In genomic region chr3:12449889-12450682, GRCh38 we compare ENCODE assay signal across 30 cellular contexts. TPM values are rescaled to one million over a fixed set of nuclear protein-coding genes. Genes with fewer than 3 reads are reported as not detected.
DNase-seq lines count a peak whose midpoint lies in the region; ATAC-seq, FAIRE-seq and TF ChIP-seq lines count a peak whose summit lies in the region.
"Had no signal": no experiment of that assay in that cellular context is flagged by ENCODE, and none has a peak within 500 bp of the region (broad histone marks: within the 10 kb centered on the region; RNA-seq: fewer than 3 reads in every experiment).

No MANE protein-coding gene starts in this region.

- no peak overlapping the region for H3K4ac ChIP-seq in H9 (ENCODE audit: low read depth, low read length)
- no peak overlapping the region for H3K4ac ChIP-seq in mesendoderm (ENCODE audit: low read depth, low read length)

- no peak overlapping the region for H3K14ac ChIP-seq in H9 (ENCODE audit: insufficient read depth, low read length)

- DNase-seq in A549 (ENCODE audit: low read depth in 1 of 2, low spot score in 1 of 2), result no peak
- DNase-seq in Caco-2, result no peak
- peak; percentile 33 for DNase-seq in NCI-H69 (lab: John Stamatoyannopoulos, UW)
- DNase-seq in nephron progenitor cell, result no peak
- DNase-seq in RKO (ENCODE audit: low spot score), result no peak
- no peak for DNase-seq in H9
- no peak for DNase-seq in mesendoderm
- DNase-seq: activated B cell treated with CpG ODN at 0.5 μM for 24 hours; activated CD4-positive, alpha-beta T cell treated with anti-CD3 and anti-CD28 coated beads, Interleukin-2, amount 50 U/mL, for 48 hours; activated CD8-positive, alpha-beta memory T cell treated with anti-CD3 and anti-CD28 coated beads, Interleukin-2, amount 50 U/mL, for 4 hours; activated naive CD8-positive, alpha-beta T cell treated with anti-CD3 and anti-CD28 coated beads for 36 hours; CD4-positive, CD25-positive, alpha-beta regulatory T cell; cortex of kidney; esophagus squamous epithelium; gastrocnemius medialis; hippocampal formation; KBM-7; left ventricle myocardium inferior; natural killer cell; NCI-H524; ovary; T1000 had no signal

- no peaks in the 10 kb centered on the region for H3K79me1 ChIP-seq in H9 (ENCODE audit: insufficient read depth, low read depth, low read length, poor library complexity, severe bottlenecking)
- no peaks in the 10 kb centered on the region for H3K79me1 ChIP-seq in mesendoderm (ENCODE audit: low read length)

- H3K36me3 ChIP-seq in Caco-2 (ENCODE audit: control insufficient read depth, insufficient read depth, low read length), result no peaks in the 10 kb centered on the region
- no peaks in the 10 kb centered on the region for H3K36me3 ChIP-seq in mesendoderm (ENCODE audit: control insufficient read depth, insufficient read depth, low read length)
- H3K36me3 ChIP-seq: ascending aorta, esophagus squamous epithelium, gastrocnemius medialis, left ventricle myocardium inferior, ovary, right atrium auricular region, tibial artery had no signal

- no peaks in the 10 kb centered on the region for H3K9me3 ChIP-seq in A549
- no peaks in the 10 kb centered on the region for H3K9me3 ChIP-seq in Caco-2
- no peaks in the 10 kb centered on the region for H3K9me3 ChIP-seq in H9 (ENCODE audit: control insufficient read depth, low read depth, low read length)
- H3K9me3 ChIP-seq: ascending aorta, esophagus squamous epithelium, gastrocnemius medialis, ovary had no signal

- H3K79me2 ChIP-seq in H9 (ENCODE audit: insufficient read depth, low read length), result no peaks in the 10 kb centered on the region
- no peaks in the 10 kb centered on the region for H3K79me2 ChIP-seq in mesendoderm (ENCODE audit: control insufficient read depth, insufficient read depth, low read length)

- TF ChIP-seq EP300 in A549 (IDR thresholded peaks at IDR 0.05), result no peak

- no peak overlapping the region for H2BK20ac ChIP-seq in H9 (ENCODE audit: low read depth, low read length, poor library complexity, severe bottlenecking)

- POLR2A ChIA-PET in A549 (lab: Yijun Ruan, JAX) (no interaction called here), Caco-2 (lab: Charles Lee) (no interaction called here)

- no peaks in the 10 kb centered on the region for H4K20me1 ChIP-seq in H9 (ENCODE audit: control insufficient read depth, insufficient read depth, insufficient read length)

- TF ChIP-seq RAD21 in A549 (conservative IDR thresholded peaks at IDR 0.05 in 1 of 2, IDR thresholded peaks at IDR 0.05 in 1 of 2), result no peak

- no peak overlapping the region for H3K9ac ChIP-seq in H9 (ENCODE audit: extremely low read depth, insufficient read length, low read length)
- no peak overlapping the region for H3K9ac ChIP-seq in mesendoderm (ENCODE audit: low read length)

- no peak overlapping the region for H2AK5ac ChIP-seq in H9 (ENCODE audit: insufficient read length, low read length)
- no peak overlapping the region for H2AK5ac ChIP-seq in mesendoderm (ENCODE audit: low read length)

- H3K27me3 Mint-ChIP-seq in Caco-2 (ENCODE audit: insufficient read depth, unreplicated experiment), result no peaks in the 10 kb centered on the region
- peaks cover 20% of the 10 kb centered on the region for H3K27me3 Mint-ChIP-seq in nephron progenitor cell (ENCODE audit: low read depth, poor library complexity)
- peaks cover 12% of the 10 kb centered on the region for H3K27me3 Mint-ChIP-seq in H9 (ENCODE audit: low read depth)
- H3K27me3 Mint-ChIP-seq: CD4-positive, CD25-positive, alpha-beta regulatory T cell; stimulated activated naive CD8-positive, alpha-beta T cell treated with anti-CD3 and anti-CD28 coated beads, Interleukin-15, Interleukin-2, amounts not matched to agents 100 ng/mL and 50 ng/mL, for 24 hours had no signal

- H3K18ac ChIP-seq in H9 (ENCODE audit: insufficient read length, low read depth, low read length), result no peak overlapping the region
- no peak overlapping the region for H3K18ac ChIP-seq in mesendoderm (ENCODE audit: low read length)

- peak overlapping the region; percentile 40 for H3K27ac Mint-ChIP-seq in Caco-2 (ENCODE audit: unreplicated experiment)
- peak overlapping the region; percentile 71 for H3K27ac Mint-ChIP-seq in nephron progenitor cell
- H3K27ac Mint-ChIP-seq in H9, result no peak overlapping the region
- H3K27ac Mint-ChIP-seq: activated B cell treated with CpG ODN at 0.5 μM for 24 hours; activated naive CD8-positive, alpha-beta T cell treated with anti-CD3 and anti-CD28 coated beads for 36 hours; activated T-helper 2 cell treated with anti-CD3 and anti-CD28 coated beads, Interferon-gamma antibody, Interleukin-2, Interleukin-4, amounts not matched to agents 10 μg/mL and 5 μg/mL and 100 μg/mL, durations not matched to agents 14 hours and 24 hours and 36 hours; CD4-positive, CD25-positive, alpha-beta regulatory T cell; mesothelial cell of epicardium; natural killer cell; stimulated activated naive CD8-positive, alpha-beta T cell treated with anti-CD3 and anti-CD28 coated beads, Interleukin-15, Interleukin-2, amounts not matched to agents 100 ng/mL and 50 ng/mL, for 24 hours had no signal

- intact Hi-C loops in Caco-2 (cut with micrococcal nuclease; ENCODE audit: unreplicated experiment), result loop anchor here (10.0 kb wide), 1 partner anchor 165 kb away; the partner anchor contains the start of gene PPARG

- H3K9me3 Mint-ChIP-seq in Caco-2 (ENCODE audit: unreplicated experiment) (no peaks in the 10 kb centered on the region), nephron progenitor cell (peaks cover 5% of the 10 kb centered on the region), H9 (no peaks in the 10 kb centered on the region)
- H3K9me3 Mint-ChIP-seq: activated B cell treated with CpG ODN at 0.5 μM for 24 hours; activated naive CD8-positive, alpha-beta T cell treated with anti-CD3 and anti-CD28 coated beads for 36 hours; activated T-helper 2 cell treated with anti-CD3 and anti-CD28 coated beads, Interferon-gamma antibody, Interleukin-2, Interleukin-4, amounts not matched to agents 10 μg/mL and 5 μg/mL and 100 μg/mL, durations not matched to agents 14 hours and 24 hours and 36 hours; CD4-positive, CD25-positive, alpha-beta regulatory T cell; natural killer cell; stimulated activated naive CD8-positive, alpha-beta T cell treated with anti-CD3 and anti-CD28 coated beads, Interleukin-15, Interleukin-2, amounts not matched to agents 100 ng/mL and 50 ng/mL, for 24 hours had no signal

- H3T11ph ChIP-seq in H9 (ENCODE audit: low read length), result no peak overlapping the region

- no peak for ATAC-seq in A549
- ATAC-seq: gastrocnemius medialis, natural killer cell had no signal

- no peak overlapping the region for H4K8ac ChIP-seq in H9 (replicated peaks; ENCODE audit: insufficient read length, low read depth, low read length)
- no peak overlapping the region for H4K8ac ChIP-seq in mesendoderm (ENCODE audit: low read depth, low read length)

- no TSS peak for BruUV-seq in Caco-2 (replicated peaks; lab: Mats Ljungman, UMichigan)

- no peaks in the 10 kb centered on the region for H3K23me2 ChIP-seq in H9 (ENCODE audit: insufficient read length, low read depth, low read length, poor library complexity, severe bottlenecking)

- H4K91ac ChIP-seq in H9 (ENCODE audit: insufficient read length, low read depth, low read length), result no peak overlapping the region

- CTCF ChIA-PET in A549 (lab: Yijun Ruan, JAX) (interaction anchor here (1.3 to 1.4 kb wide), 2 partner anchors 8 to 29 kb away, joined by 3 to 8 read pairs; no protein-coding TSS in a partner anchor), Caco-2 (lab: Charles Lee) (interaction anchor here (0.7 kb wide), 1 partner anchor 120 kb away, joined by 3 read pairs; no protein-coding TSS in a partner anchor)

- no peak for TF ChIP-seq CTCF in A549 (IDR thresholded peaks at IDR 0.05)
- TF ChIP-seq CTCF in Caco-2 (IDR thresholded peaks at IDR 0.05; ENCODE audit: insufficient read depth in 1 of 2, low read depth in 1 of 2, low read length in 1 of 2, severe bottlenecking in 1 of 2, unreplicated experiment in 1 of 2), result no peak
- TF ChIP-seq CTCF in nephron progenitor cell (IDR thresholded peaks at IDR 0.05), result no peak
- TF ChIP-seq CTCF in H9 (conservative IDR thresholded peaks at IDR 0.05), result no peak

- H3K27me3 ChIP-seq in Caco-2 (replicated peaks; ENCODE audit: control insufficient read depth, insufficient read depth, low read length) (no peaks in the 10 kb centered on the region), H9 (ENCODE audit: insufficient read depth, low read length) (no peaks in the 10 kb centered on the region), mesendoderm (ENCODE audit: insufficient read depth, low read length, poor library complexity) (no peaks in the 10 kb centered on the region)
- H3K27me3 ChIP-seq: ascending aorta, gastrocnemius medialis, ovary, right atrium auricular region had no signal

- no peak for TF ChIP-seq POLR2A in A549 (IDR thresholded peaks at IDR 0.05; ENCODE audit: low read length)

- H4K5ac ChIP-seq in H9 (ENCODE audit: insufficient read length, low read depth, low read length) (no peak overlapping the region), mesendoderm (ENCODE audit: low read length) (no peak overlapping the region)

- no peak overlapping the region for H3K27ac ChIP-seq in A549
- H3K27ac ChIP-seq in H9 (ENCODE audit: insufficient read length, low read depth, low read length), result no peak overlapping the region
- H3K27ac ChIP-seq in mesendoderm (ENCODE audit: low read depth, low read length), result no peak overlapping the region
- H3K27ac ChIP-seq: ascending aorta, esophagus squamous epithelium, gastrocnemius medialis, left ventricle myocardium inferior, ovary, right atrium auricular region, tibial artery had no signal

- H3K4me3 Mint-ChIP-seq in Caco-2 (ENCODE audit: unreplicated experiment), result no peak overlapping the region
- no peak overlapping the region for H3K4me3 Mint-ChIP-seq in nephron progenitor cell
- no peak overlapping the region for H3K4me3 Mint-ChIP-seq in H9
- H3K4me3 Mint-ChIP-seq: activated B cell treated with CpG ODN at 0.5 μM for 24 hours; activated naive CD8-positive, alpha-beta T cell treated with anti-CD3 and anti-CD28 coated beads for 36 hours; CD4-positive, CD25-positive, alpha-beta regulatory T cell; mesothelial cell of epicardium; natural killer cell; stimulated activated naive CD8-positive, alpha-beta T cell treated with anti-CD3 and anti-CD28 coated beads, Interleukin-15, Interleukin-2, amounts not matched to agents 100 ng/mL and 50 ng/mL, for 24 hours had no signal

- WGBS in A549 (ENCODE audit: missing lambda C conversion rate), result 79% methylated on average over 8 of the region's 8 CpGs
- WGBS in H9 (ENCODE audit: extremely low coverage, insufficient read length, low lambda C conversion rate), result no CpG with 5 or more reads among the region's 8 CpGs
- no CpG with 5 or more reads among the region's 8 CpGs for WGBS in mesendoderm (ENCODE audit: extremely low coverage, insufficient coverage, low lambda C conversion rate)

- no peak overlapping the region for H2AFZ ChIP-seq in H9 (ENCODE audit: low read length)

- H3K4me2 ChIP-seq in A549 (no peak overlapping the region), H9 (ENCODE audit: insufficient read depth, insufficient read length, low read length) (no peak overlapping the region), mesendoderm (ENCODE audit: low read length) (no peak overlapping the region)

- FAIRE-seq in A549 (lab: Jason Lieb, UNC), result no peak
- FAIRE-seq: GM19239, islet of Langerhans had no signal

- H2BK5ac ChIP-seq in H9 (ENCODE audit: insufficient read length, low read length), result no peak overlapping the region
- H2BK5ac ChIP-seq in mesendoderm (ENCODE audit: low read length), result no peak overlapping the region

- H3K36me3 Mint-ChIP-seq in Caco-2 (ENCODE audit: insufficient read depth, unreplicated experiment) (peaks cover 3% of the 10 kb centered on the region), nephron progenitor cell (ENCODE audit: low read depth) (no peaks in the 10 kb centered on the region), H9 (ENCODE audit: insufficient read depth in 1 of 3, low read depth in 3 of 3) (no peaks in the 10 kb centered on the region)
- H3K36me3 Mint-ChIP-seq: activated naive CD8-positive, alpha-beta T cell treated with anti-CD3 and anti-CD28 coated beads for 36 hours; CD4-positive, CD25-positive, alpha-beta regulatory T cell; mesothelial cell of epicardium; natural killer cell had no signal

- H3K23ac ChIP-seq in H9 (ENCODE audit: insufficient read length, low read depth, low read length), result no peak overlapping the region
- H3K23ac ChIP-seq in mesendoderm (ENCODE audit: low read length), result no peak overlapping the region

- H3K4me1 Mint-ChIP-seq in Caco-2 (ENCODE audit: low read depth, unreplicated experiment) (peaks cover 19% of the 10 kb centered on the region), nephron progenitor cell (peaks cover 22% of the 10 kb centered on the region), H9 (peaks cover 11 to 14% of the 10 kb centered on the region in 2 experiments)
- H3K4me1 Mint-ChIP-seq: activated B cell treated with CpG ODN at 0.5 μM for 24 hours; activated naive CD8-positive, alpha-beta T cell treated with anti-CD3 and anti-CD28 coated beads for 36 hours; CD4-positive, CD25-positive, alpha-beta regulatory T cell; natural killer cell had no signal

- H2BK120ac ChIP-seq in H9 (ENCODE audit: low read depth, low read length, poor library complexity, severe bottlenecking) (no peak overlapping the region), mesendoderm (ENCODE audit: low read depth, low read length) (no peak overlapping the region)

- H2BK12ac ChIP-seq in H9 (ENCODE audit: insufficient read length, low read depth, low read length), result no peak overlapping the region

- H2BK15ac ChIP-seq in H9 (ENCODE audit: low read depth, low read length), result no peak overlapping the region
- no peak overlapping the region for H2BK15ac ChIP-seq in mesendoderm (replicated peaks; ENCODE audit: low read depth)

- H3K56ac ChIP-seq in H9 (ENCODE audit: insufficient read length, low read depth, low read length), result no peak overlapping the region
- no peak overlapping the region for H3K56ac ChIP-seq in mesendoderm (ENCODE audit: low read length)

- no peak overlapping the region for H3K4me3 ChIP-seq in A549
- no peak overlapping the region for H3K4me3 ChIP-seq in Caco-2 (ENCODE audit: low read depth, low read length)
- H3K4me3 ChIP-seq in mesendoderm (ENCODE audit: low read length), result no peak overlapping the region
- H3K4me3 ChIP-seq: ascending aorta, esophagus squamous epithelium, gastrocnemius medialis, left ventricle myocardium inferior, ovary, right atrium auricular region, tibial artery had no signal

- peaks cover 16% of the 10 kb centered on the region for H3K4me1 ChIP-seq in A549
- H3K4me1 ChIP-seq in Caco-2, result peaks cover 14% of the 10 kb centered on the region
- H3K4me1 ChIP-seq in H9 (ENCODE audit: insufficient read depth, low read length), result no peaks in the 10 kb centered on the region
- peaks cover 3% of the 10 kb centered on the region for H3K4me1 ChIP-seq in mesendoderm (ENCODE audit: control insufficient read depth, low read depth, low read length)
- H3K4me1 ChIP-seq: ascending aorta, esophagus squamous epithelium, gastrocnemius medialis, left ventricle myocardium inferior, right atrium auricular region, tibial artery had no signal

RNA-seq across cellular contexts. Expression of gene TSEN2, which starts 34.2 kb away (rescaled TPM):
- polyA plus RNA-seq in A549 (2011; rRNA removed) (29.8 and 33.1 TPM in 2 replicates), A549 (2017; fragmentation: RNase III; extraction: RNeasy Plus Mini Kit Qiagen cat#74134 plus additional on column Dnase treatment) (24.2 to 27.1 TPM (median 24.9 TPM) in 3 replicates)
- 15.5 and 15.6 TPM in 2 replicates for polyA plus RNA-seq in A549 (2012; cell fraction: cytosol; rRNA removed)
- 21.9 and 38.9 TPM in 2 replicates for polyA plus RNA-seq in A549 (2012; cell fraction: nucleus; rRNA removed)
- polyA minus RNA-seq in A549 (2011; rRNA and poly(A)+ RNA removed), result 26.6 and 32.2 TPM in 2 replicates
- total RNA-seq in Caco-2 (2022) (18.3 and 19.6 TPM in 2 replicates), H9 (2021) (19.4 and 22.0 TPM in 2 replicates)
- polyA plus RNA-seq in mesendoderm (2013, experiment 1 of 2), result 15.6 TPM
- 15.5 TPM for polyA plus RNA-seq in mesendoderm (2013, experiment 2 of 2)

Comparison
In these comparisons a context has a peak if more than half of its experiments do, and no peak if none do; other contexts are left out.
1. H3K27ac Mint-ChIP-seq: peak in Caco-2 (single experiment) and nephron progenitor cell (single experiment); none in H9 (0 of 3).